In the genomic region with DNA sequence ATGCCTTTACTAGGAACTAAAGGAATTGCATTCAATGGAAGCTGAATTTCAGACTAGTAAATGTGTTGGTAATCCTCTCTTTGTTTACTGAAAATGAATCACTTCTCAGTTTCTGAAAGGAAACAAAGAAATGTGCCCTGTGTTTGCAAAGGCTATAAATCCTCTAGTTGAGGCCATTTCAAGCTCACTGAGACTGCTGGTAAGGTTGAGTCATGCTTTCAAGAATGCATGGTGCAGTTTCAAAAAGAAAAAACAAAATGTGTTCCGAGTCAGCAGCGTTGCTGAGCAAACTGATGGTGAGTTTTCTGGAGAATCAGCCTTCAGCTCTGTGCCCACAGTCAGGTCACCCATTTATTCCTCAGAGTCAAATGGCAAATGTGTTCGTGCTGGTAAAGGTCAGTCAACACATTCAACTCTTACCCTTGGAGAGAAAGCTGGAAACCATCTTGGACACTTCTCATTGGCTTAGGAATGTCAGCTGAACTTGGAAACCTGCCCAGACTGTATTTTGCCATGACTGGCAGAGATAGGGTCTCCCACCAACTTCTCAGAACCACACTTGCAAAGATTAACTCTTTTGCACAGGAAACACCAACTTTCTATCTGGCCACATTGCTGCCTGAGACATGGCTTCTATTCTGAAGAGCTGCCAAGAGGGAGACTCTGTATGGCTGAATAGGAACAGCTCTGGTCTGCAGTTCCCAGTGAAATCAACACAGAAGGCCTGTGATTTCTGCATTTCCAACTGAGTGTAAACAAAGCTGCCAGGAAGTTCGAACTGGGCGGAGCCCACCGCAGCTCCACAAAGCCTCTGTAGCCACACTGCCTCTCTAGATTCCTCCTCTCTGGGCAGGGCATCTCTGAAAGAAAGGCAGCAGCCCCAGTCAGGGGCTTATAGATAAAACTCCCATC, we compare ENCODE assay signal across 2 cellular contexts.
TF ChIP-seq lines count a peak whose summit lies in the region.

No MANE protein-coding gene starts in this region.

TF ChIP-seq in GM12878, 131 proteins besides CTCF, POLR2A, EP300 and RAD21 (continued from another document and continues in another):
- TF ChIP-seq, protein P1, sequence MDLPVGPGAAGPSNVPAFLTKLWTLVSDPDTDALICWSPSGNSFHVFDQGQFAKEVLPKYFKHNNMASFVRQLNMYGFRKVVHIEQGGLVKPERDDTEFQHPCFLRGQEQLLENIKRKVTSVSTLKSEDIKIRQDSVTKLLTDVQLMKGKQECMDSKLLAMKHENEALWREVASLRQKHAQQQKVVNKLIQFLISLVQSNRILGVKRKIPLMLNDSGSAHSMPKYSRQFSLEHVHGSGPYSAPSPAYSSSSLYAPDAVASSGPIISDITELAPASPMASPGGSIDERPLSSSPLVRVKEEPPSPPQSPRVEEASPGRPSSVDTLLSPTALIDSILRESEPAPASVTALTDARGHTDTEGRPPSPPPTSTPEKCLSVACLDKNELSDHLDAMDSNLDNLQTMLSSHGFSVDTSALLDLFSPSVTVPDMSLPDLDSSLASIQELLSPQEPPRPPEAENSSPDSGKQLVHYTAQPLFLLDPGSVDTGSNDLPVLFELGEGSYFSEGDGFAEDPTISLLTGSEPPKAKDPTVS (IDR thresholded peaks at IDR 0.05; ENCODE audit: low read depth, low read length): no peak
- TF ChIP-seq PAX8 (IDR thresholded peaks at IDR 0.05) (no peak), YY1 (IDR thresholded peaks at IDR 0.05; ENCODE audit: low read depth, low read length) (peak; percentile 47; the same call in 1 of the 2 replicates), SRF (IDR thresholded peaks at IDR 0.05; ENCODE audit: low read depth in 2 of 2, low read length in 2 of 2) (no peak), ZNF24 (IDR thresholded peaks at IDR 0.05) (no peak), KLF5 (IDR thresholded peaks at IDR 0.05; ENCODE audit: partially characterized antibody) (no peak), SMC3 (IDR thresholded peaks at IDR 0.05; ENCODE audit: borderline replicate concordance, low read length) (no peak), HDGF (IDR thresholded peaks at IDR 0.05) (no peak), SMAD1 (IDR thresholded peaks at IDR 0.05; ENCODE audit: low read depth, partially characterized antibody) (no peak), RFX5 (IDR thresholded peaks at IDR 0.05; ENCODE audit: low read depth, low read length) (no peak), SP1 (IDR thresholded peaks at IDR 0.05; ENCODE audit: low read depth, low read length) (no peak), ZNF274 (IDR thresholded peaks at IDR 0.05; ENCODE audit: insufficient read depth, insufficient read length) (no peak), SPI1 (IDR thresholded peaks at IDR 0.05; ENCODE audit: borderline replicate concordance, insufficient read depth, low read depth, low read length) (no peak), POLR2AphosphoS2 (IDR thresholded peaks at IDR 0.05; ENCODE audit: low read depth, low read length) (no peak), ZNF384 (IDR thresholded peaks at IDR 0.05; ENCODE audit: borderline replicate concordance, low read depth, low read length) (no peak), NFIC (IDR thresholded peaks at IDR 0.05; ENCODE audit: low read depth, low read length) (peak; percentile 25; the same call in 1 of the 2 replicates), CHD2 (IDR thresholded peaks at IDR 0.05; ENCODE audit: borderline replicate concordance, low read depth, low read length) (no peak), BACH1 (IDR thresholded peaks at IDR 0.05; ENCODE audit: borderline replicate concordance) (no peak), JUNB (IDR thresholded peaks at IDR 0.05) (peak; percentile 40; the same call in 1 of the 2 replicates), TCF7 (IDR thresholded peaks at IDR 0.05; ENCODE audit: borderline replicate concordance) (no peak), ETV6 (conservative IDR thresholded peaks at IDR 0.05 in 1 of 2, IDR thresholded peaks at IDR 0.05 in 1 of 2; ENCODE audit: borderline replicate concordance in 1 of 2, low read depth in 1 of 2) (no peak)
- TF ChIP-seq, protein P2, sequence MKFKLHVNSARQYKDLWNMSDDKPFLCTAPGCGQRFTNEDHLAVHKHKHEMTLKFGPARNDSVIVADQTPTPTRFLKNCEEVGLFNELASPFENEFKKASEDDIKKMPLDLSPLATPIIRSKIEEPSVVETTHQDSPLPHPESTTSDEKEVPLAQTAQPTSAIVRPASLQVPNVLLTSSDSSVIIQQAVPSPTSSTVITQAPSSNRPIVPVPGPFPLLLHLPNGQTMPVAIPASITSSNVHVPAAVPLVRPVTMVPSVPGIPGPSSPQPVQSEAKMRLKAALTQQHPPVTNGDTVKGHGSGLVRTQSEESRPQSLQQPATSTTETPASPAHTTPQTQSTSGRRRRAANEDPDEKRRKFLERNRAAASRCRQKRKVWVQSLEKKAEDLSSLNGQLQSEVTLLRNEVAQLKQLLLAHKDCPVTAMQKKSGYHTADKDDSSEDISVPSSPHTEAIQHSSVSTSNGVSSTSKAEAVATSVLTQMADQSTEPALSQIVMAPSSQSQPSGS (IDR thresholded peaks at IDR 0.05; ENCODE audit: low read length): no peak
- TF ChIP-seq, protein P3, sequence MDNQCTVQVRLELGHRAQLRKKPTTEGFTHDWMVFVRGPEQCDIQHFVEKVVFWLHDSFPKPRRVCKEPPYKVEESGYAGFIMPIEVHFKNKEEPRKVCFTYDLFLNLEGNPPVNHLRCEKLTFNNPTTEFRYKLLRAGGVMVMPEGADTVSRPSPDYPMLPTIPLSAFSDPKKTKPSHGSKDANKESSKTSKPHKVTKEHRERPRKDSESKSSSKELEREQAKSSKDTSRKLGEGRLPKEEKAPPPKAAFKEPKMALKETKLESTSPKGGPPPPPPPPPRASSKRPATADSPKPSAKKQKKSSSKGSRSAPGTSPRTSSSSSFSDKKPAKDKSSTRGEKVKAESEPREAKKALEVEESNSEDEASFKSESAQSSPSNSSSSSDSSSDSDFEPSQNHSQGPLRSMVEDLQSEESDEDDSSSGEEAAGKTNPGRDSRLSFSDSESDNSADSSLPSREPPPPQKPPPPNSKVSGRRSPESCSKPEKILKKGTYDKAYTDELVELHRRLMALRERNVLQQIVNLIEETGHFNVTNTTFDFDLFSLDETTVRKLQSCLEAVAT (IDR thresholded peaks at IDR 0.05): no peak
- TF ChIP-seq, protein P4, sequence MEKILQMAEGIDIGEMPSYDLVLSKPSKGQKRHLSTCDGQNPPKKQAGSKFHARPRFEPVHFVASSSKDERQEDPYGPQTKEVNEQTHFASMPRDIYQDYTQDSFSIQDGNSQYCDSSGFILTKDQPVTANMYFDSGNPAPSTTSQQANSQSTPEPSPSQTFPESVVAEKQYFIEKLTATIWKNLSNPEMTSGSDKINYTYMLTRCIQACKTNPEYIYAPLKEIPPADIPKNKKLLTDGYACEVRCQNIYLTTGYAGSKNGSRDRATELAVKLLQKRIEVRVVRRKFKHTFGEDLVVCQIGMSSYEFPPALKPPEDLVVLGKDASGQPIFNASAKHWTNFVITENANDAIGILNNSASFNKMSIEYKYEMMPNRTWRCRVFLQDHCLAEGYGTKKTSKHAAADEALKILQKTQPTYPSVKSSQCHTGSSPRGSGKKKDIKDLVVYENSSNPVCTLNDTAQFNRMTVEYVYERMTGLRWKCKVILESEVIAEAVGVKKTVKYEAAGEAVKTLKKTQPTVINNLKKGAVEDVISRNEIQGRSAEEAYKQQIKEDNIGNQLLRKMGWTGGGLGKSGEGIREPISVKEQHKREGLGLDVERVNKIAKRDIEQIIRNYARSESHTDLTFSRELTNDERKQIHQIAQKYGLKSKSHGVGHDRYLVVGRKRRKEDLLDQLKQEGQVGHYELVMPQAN (conservative IDR thresholded peaks at IDR 0.05): no peak

TF ChIP-seq in HepG2, 621 proteins besides CTCF, POLR2A, EP300 and RAD21 (continued from another document and continues in another):
- TF ChIP-seq, protein P5, sequence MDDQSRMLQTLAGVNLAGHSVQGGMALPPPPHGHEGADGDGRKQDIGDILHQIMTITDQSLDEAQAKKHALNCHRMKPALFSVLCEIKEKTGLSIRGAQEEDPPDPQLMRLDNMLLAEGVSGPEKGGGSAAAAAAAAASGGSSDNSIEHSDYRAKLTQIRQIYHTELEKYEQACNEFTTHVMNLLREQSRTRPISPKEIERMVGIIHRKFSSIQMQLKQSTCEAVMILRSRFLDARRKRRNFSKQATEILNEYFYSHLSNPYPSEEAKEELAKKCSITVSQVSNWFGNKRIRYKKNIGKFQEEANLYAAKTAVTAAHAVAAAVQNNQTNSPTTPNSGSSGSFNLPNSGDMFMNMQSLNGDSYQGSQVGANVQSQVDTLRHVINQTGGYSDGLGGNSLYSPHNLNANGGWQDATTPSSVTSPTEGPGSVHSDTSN (CRISPR knock-in tag; IDR thresholded peaks at IDR 0.05; ENCODE audit: borderline replicate concordance): no peak
- TF ChIP-seq, protein P6, sequence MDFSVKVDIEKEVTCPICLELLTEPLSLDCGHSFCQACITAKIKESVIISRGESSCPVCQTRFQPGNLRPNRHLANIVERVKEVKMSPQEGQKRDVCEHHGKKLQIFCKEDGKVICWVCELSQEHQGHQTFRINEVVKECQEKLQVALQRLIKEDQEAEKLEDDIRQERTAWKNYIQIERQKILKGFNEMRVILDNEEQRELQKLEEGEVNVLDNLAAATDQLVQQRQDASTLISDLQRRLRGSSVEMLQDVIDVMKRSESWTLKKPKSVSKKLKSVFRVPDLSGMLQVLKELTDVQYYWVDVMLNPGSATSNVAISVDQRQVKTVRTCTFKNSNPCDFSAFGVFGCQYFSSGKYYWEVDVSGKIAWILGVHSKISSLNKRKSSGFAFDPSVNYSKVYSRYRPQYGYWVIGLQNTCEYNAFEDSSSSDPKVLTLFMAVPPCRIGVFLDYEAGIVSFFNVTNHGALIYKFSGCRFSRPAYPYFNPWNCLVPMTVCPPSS (IDR thresholded peaks at IDR 0.05): no peak
- TF ChIP-seq ONECUT2 (CRISPR knock-in tag; IDR thresholded peaks at IDR 0.05) (no peak), ZNF224 (CRISPR knock-in tag; IDR thresholded peaks at IDR 0.05) (no peak), NR1H2 (CRISPR knock-in tag; IDR thresholded peaks at IDR 0.05; ENCODE audit: borderline replicate concordance, low read depth) (no peak), ZFP1 (CRISPR knock-in tag; IDR thresholded peaks at IDR 0.05) (no peak), ZNF605 (CRISPR knock-in tag; IDR thresholded peaks at IDR 0.05) (no peak), ZNF251 (CRISPR knock-in tag; IDR thresholded peaks at IDR 0.05) (no peak), SOX5 (CRISPR knock-in tag; IDR thresholded peaks at IDR 0.05; ENCODE audit: borderline replicate concordance) (peak; percentile 10; the same call in 1 of the 2 replicates), ZNF878 (CRISPR knock-in tag; IDR thresholded peaks at IDR 0.05) (no peak), ZNF205 (CRISPR knock-in tag; IDR thresholded peaks at IDR 0.05) (no peak), ADNP (CRISPR knock-in tag; IDR thresholded peaks at IDR 0.05) (no peak), GABPA (IDR thresholded peaks at IDR 0.05; ENCODE audit: low read depth, low read length) (no peak), GABPA (CRISPR knock-in tag; IDR thresholded peaks at IDR 0.05; ENCODE audit: low read depth) (0 out of 2 replicates have a peak, but pooled peaks have one; percentile 22), REXO4 (CRISPR knock-in tag; IDR thresholded peaks at IDR 0.05; ENCODE audit: borderline replicate concordance) (no peak), CENPX (CRISPR knock-in tag; IDR thresholded peaks at IDR 0.05) (no peak), SNAI1 (CRISPR knock-in tag; IDR thresholded peaks at IDR 0.05; ENCODE audit: borderline replicate concordance) (no peak)
- TF ChIP-seq, protein P7, sequence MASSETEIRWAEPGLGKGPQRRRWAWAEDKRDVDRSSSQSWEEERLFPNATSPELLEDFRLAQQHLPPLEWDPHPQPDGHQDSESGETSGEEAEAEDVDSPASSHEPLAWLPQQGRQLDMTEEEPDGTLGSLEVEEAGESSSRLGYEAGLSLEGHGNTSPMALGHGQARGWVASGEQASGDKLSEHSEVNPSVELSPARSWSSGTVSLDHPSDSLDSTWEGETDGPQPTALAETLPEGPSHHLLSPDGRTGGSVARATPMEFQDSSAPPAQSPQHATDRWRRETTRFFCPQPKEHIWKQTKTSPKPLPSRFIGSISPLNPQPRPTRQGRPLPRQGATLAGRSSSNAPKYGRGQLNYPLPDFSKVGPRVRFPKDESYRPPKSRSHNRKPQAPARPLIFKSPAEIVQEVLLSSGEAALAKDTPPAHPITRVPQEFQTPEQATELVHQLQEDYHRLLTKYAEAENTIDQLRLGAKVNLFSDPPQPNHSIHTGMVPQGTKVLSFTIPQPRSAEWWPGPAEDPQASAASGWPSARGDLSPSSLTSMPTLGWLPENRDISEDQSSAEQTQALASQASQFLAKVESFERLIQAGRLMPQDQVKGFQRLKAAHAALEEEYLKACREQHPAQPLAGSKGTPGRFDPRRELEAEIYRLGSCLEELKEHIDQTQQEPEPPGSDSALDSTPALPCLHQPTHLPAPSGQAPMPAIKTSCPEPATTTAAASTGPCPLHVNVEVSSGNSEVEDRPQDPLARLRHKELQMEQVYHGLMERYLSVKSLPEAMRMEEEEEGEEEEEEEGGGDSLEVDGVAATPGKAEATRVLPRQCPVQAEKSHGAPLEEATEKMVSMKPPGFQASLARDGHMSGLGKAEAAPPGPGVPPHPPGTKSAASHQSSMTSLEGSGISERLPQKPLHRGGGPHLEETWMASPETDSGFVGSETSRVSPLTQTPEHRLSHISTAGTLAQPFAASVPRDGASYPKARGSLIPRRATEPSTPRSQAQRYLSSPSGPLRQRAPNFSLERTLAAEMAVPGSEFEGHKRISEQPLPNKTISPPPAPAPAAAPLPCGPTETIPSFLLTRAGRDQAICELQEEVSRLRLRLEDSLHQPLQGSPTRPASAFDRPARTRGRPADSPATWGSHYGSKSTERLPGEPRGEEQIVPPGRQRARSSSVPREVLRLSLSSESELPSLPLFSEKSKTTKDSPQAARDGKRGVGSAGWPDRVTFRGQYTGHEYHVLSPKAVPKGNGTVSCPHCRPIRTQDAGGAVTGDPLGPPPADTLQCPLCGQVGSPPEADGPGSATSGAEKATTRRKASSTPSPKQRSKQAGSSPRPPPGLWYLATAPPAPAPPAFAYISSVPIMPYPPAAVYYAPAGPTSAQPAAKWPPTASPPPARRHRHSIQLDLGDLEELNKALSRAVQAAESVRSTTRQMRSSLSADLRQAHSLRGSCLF (CRISPR knock-in tag; IDR thresholded peaks at IDR 0.05; ENCODE audit: borderline replicate concordance): no peak
- TF ChIP-seq, protein P8, sequence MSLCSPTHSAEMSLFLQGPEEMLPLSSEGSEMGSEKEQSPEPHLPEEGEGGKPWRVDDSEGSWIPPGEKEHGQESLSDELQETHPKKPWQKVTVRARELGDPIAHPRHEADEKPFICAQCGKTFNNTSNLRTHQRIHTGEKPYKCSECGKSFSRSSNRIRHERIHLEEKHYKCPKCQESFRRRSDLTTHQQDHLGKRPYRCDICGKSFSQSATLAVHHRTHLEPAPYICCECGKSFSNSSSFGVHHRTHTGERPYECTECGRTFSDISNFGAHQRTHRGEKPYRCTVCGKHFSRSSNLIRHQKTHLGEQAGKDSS (CRISPR knock-in tag; IDR thresholded peaks at IDR 0.05; ENCODE audit: borderline replicate concordance, low read depth): no peak
- TF ChIP-seq, protein P9, sequence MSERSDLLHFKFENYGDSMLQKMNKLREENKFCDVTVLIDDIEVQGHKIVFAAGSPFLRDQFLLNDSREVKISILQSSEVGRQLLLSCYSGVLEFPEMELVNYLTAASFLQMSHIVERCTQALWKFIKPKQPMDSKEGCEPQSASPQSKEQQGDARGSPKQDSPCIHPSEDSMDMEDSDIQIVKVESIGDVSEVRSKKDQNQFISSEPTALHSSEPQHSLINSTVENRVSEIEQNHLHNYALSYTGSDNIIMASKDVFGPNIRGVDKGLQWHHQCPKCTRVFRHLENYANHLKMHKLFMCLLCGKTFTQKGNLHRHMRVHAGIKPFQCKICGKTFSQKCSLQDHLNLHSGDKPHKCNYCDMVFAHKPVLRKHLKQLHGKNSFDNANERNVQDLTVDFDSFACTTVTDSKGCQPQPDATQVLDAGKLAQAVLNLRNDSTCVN (CRISPR knock-in tag; IDR thresholded peaks at IDR 0.05; ENCODE audit: borderline replicate concordance): peak; percentile 29; the same call in 1 of the 2 replicates
- TF ChIP-seq, protein P10, sequence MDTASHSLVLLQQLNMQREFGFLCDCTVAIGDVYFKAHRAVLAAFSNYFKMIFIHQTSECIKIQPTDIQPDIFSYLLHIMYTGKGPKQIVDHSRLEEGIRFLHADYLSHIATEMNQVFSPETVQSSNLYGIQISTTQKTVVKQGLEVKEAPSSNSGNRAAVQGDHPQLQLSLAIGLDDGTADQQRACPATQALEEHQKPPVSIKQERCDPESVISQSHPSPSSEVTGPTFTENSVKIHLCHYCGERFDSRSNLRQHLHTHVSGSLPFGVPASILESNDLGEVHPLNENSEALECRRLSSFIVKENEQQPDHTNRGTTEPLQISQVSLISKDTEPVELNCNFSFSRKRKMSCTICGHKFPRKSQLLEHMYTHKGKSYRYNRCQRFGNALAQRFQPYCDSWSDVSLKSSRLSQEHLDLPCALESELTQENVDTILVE (CRISPR knock-in tag; IDR thresholded peaks at IDR 0.05): no peak
